ENCODE assay signal across 8 cellular contexts in the genomic region with DNA sequence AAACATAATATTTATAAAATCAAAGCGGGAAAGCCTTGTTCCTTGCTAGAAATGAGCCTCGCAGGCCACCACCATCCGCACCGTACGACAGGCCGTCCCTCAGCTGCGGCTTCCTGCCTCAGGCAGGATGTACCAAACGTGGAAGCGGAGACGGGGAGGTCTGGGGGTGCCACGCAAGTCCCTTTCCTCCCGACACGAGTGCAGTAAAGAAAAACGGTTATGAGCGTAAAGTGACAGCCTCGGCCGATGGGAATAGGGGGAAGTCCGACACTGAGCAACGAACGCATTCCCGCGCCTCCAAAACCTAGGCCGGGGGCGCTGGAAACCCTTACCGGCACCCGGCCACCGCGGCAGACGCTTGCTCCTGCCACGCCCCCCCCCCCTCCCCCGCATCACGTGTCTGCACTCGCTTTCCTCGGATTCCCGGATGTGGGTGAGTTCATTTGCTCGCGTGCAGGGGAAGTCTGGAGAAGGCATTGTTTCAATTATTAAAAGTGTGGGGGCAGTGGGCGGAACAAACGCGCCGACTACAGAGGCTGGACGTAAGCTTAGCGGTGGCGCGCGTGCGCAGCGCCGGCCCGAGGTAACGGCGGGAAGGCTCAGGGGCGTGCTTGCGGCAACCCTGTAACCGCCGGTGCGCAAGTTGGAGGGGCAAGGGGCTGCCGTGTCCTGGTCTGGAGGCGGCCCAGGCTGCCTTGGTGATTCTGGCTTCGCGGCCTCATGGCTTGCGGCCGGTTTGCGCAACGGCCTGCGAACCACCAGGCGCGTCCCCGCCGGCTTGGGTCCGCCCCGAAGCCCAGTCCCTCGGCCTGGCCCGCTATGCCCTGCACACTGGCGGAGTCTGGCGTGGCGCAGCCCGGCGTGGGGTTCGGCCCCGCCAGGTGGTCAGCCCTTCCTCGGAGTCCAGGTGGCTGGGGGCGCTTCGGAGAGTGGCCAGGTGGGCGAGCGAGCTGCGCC. TPM values are rescaled to one million over a fixed set of nuclear protein-coding genes. Genes with fewer than 3 reads are reported as not detected.
DNase-seq lines count a peak whose midpoint lies in the region; ATAC-seq and TF ChIP-seq lines count a peak whose summit lies in the region.

A gene with protein sequence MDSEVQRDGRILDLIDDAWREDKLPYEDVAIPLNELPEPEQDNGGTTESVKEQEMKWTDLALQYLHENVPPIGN (minus strand): TSS at position 366 of the 957 bp plus-strand sequence. CDS start 3,081 bp downstream, outside the sequence.
CEP63 (plus strand) TSS at position 438 of the 957 bp plus-strand sequence. CDS start 9,264 bp downstream, outside the sequence.

- H3K27me3 ChIP-seq in right cardiac atrium (ENCODE audit: control insufficient read depth, insufficient read depth) = no peaks in the 10 kb centered on the region
- H3K27me3 ChIP-seq in vagina = no peaks in the 10 kb centered on the region

- no peaks in the 10 kb centered on the region for H3K4me1 ChIP-seq in right cardiac atrium (ENCODE audit: control insufficient read depth, insufficient read depth, low read length)
- H3K4me1 ChIP-seq in vagina = peaks cover 40% of the 10 kb centered on the region

- H3K9me3 ChIP-seq in right cardiac atrium (ENCODE audit: control insufficient read depth, low read length) = no peaks in the 10 kb centered on the region
- no peaks in the 10 kb centered on the region for H3K9me3 ChIP-seq in vagina

- ATAC-seq in GM18499 (IDR thresholded peaks at IDR 0.05; ENCODE audit: insufficient read depth, unreplicated experiment) = peak; percentile 65
- peak; percentile 81 for ATAC-seq in HG02943 (IDR thresholded peaks at IDR 0.05; ENCODE audit: low read depth, unreplicated experiment)
- peak; percentile 94 to 95 for ATAC-seq in right cardiac atrium

- peaks cover 0 to 17% of the 10 kb centered on the region in 2 donors for H3K36me3 ChIP-seq in vagina

- peak in 1 of 2 donors; percentile 64 for TF ChIP-seq POLR2A in vagina (IDR thresholded peaks at IDR 0.05)

- peak in 2 of 3 experiments; percentile 12 to 23 for TF ChIP-seq CTCF in vagina (IDR thresholded peaks at IDR 0.05)

- under 1% methylated on average over 87 of the region's 87 CpGs for WGBS in right cardiac atrium

- H3K4me3 ChIP-seq in right cardiac atrium (ENCODE audit: low read length) (peak within 1 kb of the TSS; percentile 86), vagina (peak within 1 kb of the TSS; percentile 82 to 92)

- DNase-seq in NCI-H187 treated with DMSO at 0.1 percent for 48 hours (lab: John Stamatoyannopoulos, UW) (peak; percentile 94), anterior cingulate cortex (lab: John Stamatoyannopoulos, UW) (peak; percentile 46 to 99 (median 93)), right cardiac atrium (peak; percentile 94 to 97 (median 96)), putamen (ENCODE audit: low spot score) (peak; percentile 96), vagina (ENCODE audit: extremely low spot score in 2 of 2) (peak in 1 of 2 donors; percentile 98)

- intact Hi-C loops in T-helper 2 cell treated with Interferon-gamma antibody and Interleukin-4, amounts not matched to agents 100 ng/mL and 5 ng/mL, for 36 hours (cut with micrococcal nuclease) = loop anchor here (1.0 to 5.0 kb wide), 5 partner anchors 235 to 1044 kb away; partner anchors contain the start of genes RYK and SRPRB
- intact Hi-C loops in right cardiac atrium (cut with DNase I) = loop anchor here in 2 of 4 donors (10.0 kb wide), 1 partner anchor 271 kb away; no protein-coding TSS in a partner anchor
- intact Hi-C loops in vagina (cut with DNase I) = no loop called here

- H3K27ac ChIP-seq in right cardiac atrium (ENCODE audit: low read length) = peak within 1 kb of the TSS; percentile 97
- peak within 1 kb of the TSS; percentile 92 for H3K27ac ChIP-seq in vagina

RNA-seq across cellular contexts. Expression of the first gene that starts in this region (rescaled TPM):
- 25.1 and 27.9 TPM in 2 replicates for total RNA-seq in T-helper 2 cell treated with Interferon-gamma antibody and Interleukin-4, amounts not matched to agents 100 ng/mL and 5 ng/mL, for 36 hours
- total RNA-seq in right cardiac atrium = 10 to 100 TPM; 75.6 to 95.8 (median 81.3) TPM
- polyA plus RNA-seq in right cardiac atrium = 87.7 TPM
- 24.1 TPM for total RNA-seq in vagina

RNA-seq across cellular contexts. Expression of gene CEP63, which starts in this region (rescaled TPM):
- total RNA-seq in T-helper 2 cell treated with Interferon-gamma antibody and Interleukin-4, amounts not matched to agents 100 ng/mL and 5 ng/mL, for 36 hours = 21.9 and 27.0 TPM in 2 replicates
- total RNA-seq in right cardiac atrium = 10 to 100 TPM; 31.3 to 41.6 (median 39.4) TPM
- 34.6 TPM for polyA plus RNA-seq in right cardiac atrium
- 12.5 TPM for total RNA-seq in vagina
